9 cellular contexts compared by ENCODE assay signal in genomic region chr16:56558024-56558747, GRCh38. TPM values are rescaled to one million over a fixed set of nuclear protein-coding genes. Genes with fewer than 3 reads are reported as not detected.
DNase-seq lines count a peak whose midpoint lies in the region; ATAC-seq and TF ChIP-seq lines count a peak whose summit lies in the region.
"Had no signal": no experiment of that assay in that cellular context is flagged by ENCODE, and none has a peak within 500 bp of the region (broad histone marks: within the 10 kb centered on the region; RNA-seq: fewer than 3 reads in every experiment).

No MANE protein-coding gene starts in this region.

- H3K9me3 ChIP-seq in Peyer's patch: no peaks in the 10 kb centered on the region
- H3K9me3 ChIP-seq: gastrocnemius medialis had no signal

- DNase-seq in AG04449 (ENCODE audit: low read depth, low spot score): peak; percentile 29
- peak; percentile 47 for DNase-seq in HS-27A (ENCODE audit: low read depth)
- peak; percentile 53 for DNase-seq in foreskin melanocyte
- DNase-seq in omental fat pad (ENCODE audit: low spot score): no peak
- DNase-seq in Peyer's patch: no peak
- DNase-seq: gastrocnemius medialis had no signal

- TF ChIP-seq POLR2A in Peyer's patch (IDR thresholded peaks at IDR 0.05): no peak

- H3K4me3 ChIP-seq in AG04449 (ENCODE audit: low read depth, low read length) (no peak overlapping the region), Peyer's patch (no peak overlapping the region)
- H3K4me3 ChIP-seq: gastrocnemius medialis had no signal

- TF ChIP-seq CTCF in AG04449 (IDR thresholded peaks at IDR 0.05; ENCODE audit: insufficient read depth, low read length, missing control alignments) (no peak), omental fat pad (IDR thresholded peaks at IDR 0.05) (no peak), Peyer's patch (IDR thresholded peaks at IDR 0.05) (no peak)

- POLR2A ChIA-PET in AG04449 (lab: Yijun Ruan, JAX): no interaction called here

- no peaks in the 10 kb centered on the region for H3K36me3 ChIP-seq in Peyer's patch
- H3K36me3 ChIP-seq: gastrocnemius medialis had no signal

- H3K4me1 ChIP-seq in Peyer's patch: no peaks in the 10 kb centered on the region
- H3K4me1 ChIP-seq: gastrocnemius medialis had no signal

- no peaks in the 10 kb centered on the region for H3K27me3 ChIP-seq in Peyer's patch
- H3K27me3 ChIP-seq: gastrocnemius medialis had no signal

- ATAC-seq in SK-N-SH treated with all-trans-retinoic acid at 6 μM for 48 hours (peak; percentile 94), omental fat pad (ENCODE audit: low FRiP score) (no peak), GM18870 (IDR thresholded peaks at IDR 0.05; ENCODE audit: unreplicated experiment) (no peak), GM19452 (IDR thresholded peaks at IDR 0.05; ENCODE audit: unreplicated experiment) (no peak)
- ATAC-seq: gastrocnemius medialis had no signal

- H3K27ac ChIP-seq in Peyer's patch: no peak overlapping the region
- H3K27ac ChIP-seq: gastrocnemius medialis had no signal

- CTCF ChIA-PET in AG04449 (lab: Yijun Ruan, JAX): interaction anchor here (1.2 kb wide), 1 partner anchor 11 kb away, joined by 3 read pairs; no protein-coding TSS in a partner anchor

TF ChIP-seq in SK-N-SH treated with all-trans-retinoic acid at 6 μM for 48 hours, 23 proteins besides CTCF, POLR2A, EP300 and RAD21:
- TF ChIP-seq ZNF70 (CRISPR knock-in tag; IDR thresholded peaks at IDR 0.05) (no peak), ZFP3 (CRISPR knock-in tag; IDR thresholded peaks at IDR 0.05) (no peak), CSRNP3 (CRISPR knock-in tag; IDR thresholded peaks at IDR 0.05) (no peak), OSR1 (CRISPR knock-in tag; IDR thresholded peaks at IDR 0.05) (no peak), PATZ1 (CRISPR knock-in tag; IDR thresholded peaks at IDR 0.05; ENCODE audit: borderline replicate concordance) (no peak), ARNTL (CRISPR knock-in tag; IDR thresholded peaks at IDR 0.05; ENCODE audit: borderline replicate concordance, low read depth) (no peak), TCF4 (CRISPR knock-in tag; IDR thresholded peaks at IDR 0.05; ENCODE audit: borderline replicate concordance) (no peak), CREB5 (CRISPR knock-in tag; IDR thresholded peaks at IDR 0.05; ENCODE audit: low read depth) (no peak), ZC3H10 (CRISPR knock-in tag; IDR thresholded peaks at IDR 0.05) (no peak), ZFP30 (CRISPR knock-in tag; IDR thresholded peaks at IDR 0.05) (no peak), TOX (CRISPR knock-in tag; IDR thresholded peaks at IDR 0.05; ENCODE audit: borderline replicate concordance) (no peak), ZNF8 (CRISPR knock-in tag; IDR thresholded peaks at IDR 0.05) (no peak), POU6F1 (CRISPR knock-in tag; IDR thresholded peaks at IDR 0.05; ENCODE audit: borderline replicate concordance, low read depth) (no peak), ZNF565 (CRISPR knock-in tag; conservative IDR thresholded peaks at IDR 0.05; ENCODE audit: low read depth) (no peak), ESRRG (CRISPR knock-in tag; IDR thresholded peaks at IDR 0.05) (no peak), PPARA (CRISPR knock-in tag; IDR thresholded peaks at IDR 0.05; ENCODE audit: borderline replicate concordance) (no peak), ISL1 (CRISPR knock-in tag; IDR thresholded peaks at IDR 0.05) (no peak), BACH2 (CRISPR knock-in tag; IDR thresholded peaks at IDR 0.05; ENCODE audit: borderline replicate concordance) (no peak)
TF ChIP-seq in SK-N-SH treated with all-trans-retinoic acid at 6 μM for 48 hours: peak in this region for 0.

RNA-seq across cellular contexts. Expression of gene MT4, which starts 6.7 kb away (rescaled TPM):
- total RNA-seq in omental fat pad (not detected), Peyer's patch (not detected)
- total RNA-seq: gastrocnemius medialis had no signal

RNA-seq across cellular contexts. Expression of gene MT3, which starts 31.1 kb away (rescaled TPM):
- not detected for total RNA-seq in omental fat pad
- not detected for total RNA-seq in Peyer's patch
- total RNA-seq: gastrocnemius medialis had no signal

RNA-seq across cellular contexts. Expression of gene BBS2, which starts 38.4 kb away (rescaled TPM):
- total RNA-seq in omental fat pad: 10 to 100 TPM; 21.9 to 51.9 (median 37.5) TPM
- total RNA-seq in Peyer's patch: 10 to 100 TPM; 22.9 to 66.0 (median 39.6) TPM

RNA-seq across cellular contexts. Expression of gene MT2A, which starts 50.2 kb away (rescaled TPM):
- total RNA-seq in omental fat pad (1,000 to 10,000 TPM in 2 of 4 donors, 100 to 1,000 TPM in 2; 301 to 1,668 (median 935) TPM), Peyer's patch (1,000 to 10,000 TPM in 1 of 4 donors, 100 to 1,000 TPM in 1, 10 to 100 TPM in 2; 33.2 to 1,072 (median 216) TPM)

Comparison
In these comparisons a context has a peak if more than half of its experiments do, and no peak if none do; other contexts are left out.
1. DNase-seq: peak in AG04449 (single experiment), HS-27A (single experiment) and foreskin melanocyte (single experiment); none in omental fat pad (single experiment) and Peyer's patch (0 of 3).